In genomic region chrX:151546226-151546625, GRCh38 we compare ENCODE assay signal across 20 cellular contexts. TPM values are rescaled to one million over a fixed set of nuclear protein-coding genes. Genes with fewer than 3 reads are reported as not detected.
"Had no signal": no experiment of that assay in that cellular context is flagged by ENCODE, and none has a peak within 500 bp of the region (broad histone marks: within the 10 kb centered on the region; RNA-seq: fewer than 3 reads in every experiment).

No MANE protein-coding gene starts in this region.

RNA-seq across cellular contexts. Expression of gene PASD1, which starts 17.2 kb away (rescaled TPM):
- total RNA-seq: chondrocyte, colonic mucosa, dermis microvascular lymphatic vessel endothelial cell, endodermal cell, esophagus mucosa, esophagus squamous epithelium, gastrocnemius medialis, glomerular endothelial cell, heart right ventricle, kidney epithelial cell, left cardiac atrium, left lung, left ventricle myocardium superior, lower leg skin, lower lobe of right lung, lung microvascular endothelial cell, mononuclear cell, mucosa of gallbladder had no signal
- polyA plus RNA-seq: heart right ventricle, immature natural killer cell, keratinocyte had no signal
